ENCODE assay signal across 1 cellular context in genomic region chr15:63505842-63506222, GRCh38.
TF ChIP-seq lines count a peak whose summit lies in the region.

No MANE protein-coding gene starts in this region.

TF ChIP-seq in K562, 482 proteins besides CTCF, POLR2A, EP300 and RAD21 (continued from another document):
- TF ChIP-seq ZMIZ1 (IDR thresholded peaks at IDR 0.05; ENCODE audit: low read depth in 2 of 2, low read length in 2 of 2), result no peak
